ENCODE assay signal across 21 cellular contexts in the genomic region with DNA sequence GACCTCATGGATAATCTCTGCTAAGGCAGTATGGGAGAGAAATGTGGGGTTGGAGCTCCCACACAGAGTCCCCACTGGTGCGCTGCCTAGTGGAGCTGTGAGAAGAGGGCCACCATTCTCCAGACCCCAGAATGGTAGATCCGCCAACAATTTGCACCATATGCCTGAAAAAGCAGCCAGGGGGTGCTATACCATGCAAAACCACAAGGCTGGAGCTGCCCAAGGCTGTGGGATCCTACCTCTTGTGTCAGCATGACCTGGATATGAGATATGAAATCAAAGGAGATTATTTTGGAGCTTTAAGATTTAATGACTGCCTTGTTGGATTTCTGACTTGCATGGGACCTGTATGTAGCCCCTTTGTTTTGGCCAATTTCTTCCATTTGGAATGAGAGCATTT. TPM values are rescaled to one million over a fixed set of nuclear protein-coding genes. Genes with fewer than 3 reads are reported as not detected.
DNase-seq lines count a peak whose midpoint lies in the region; ATAC-seq and TF ChIP-seq lines count a peak whose summit lies in the region.
"Had no signal": no experiment of that assay in that cellular context is flagged by ENCODE, and none has a peak within 500 bp of the region (broad histone marks: within the 10 kb centered on the region; RNA-seq: fewer than 3 reads in every experiment).

No MANE protein-coding gene starts in this region.

- intact Hi-C loops in naive thymus-derived CD4-positive, alpha-beta T cell (cut with micrococcal nuclease), result no loop called here

- no peaks in the 10 kb centered on the region for H3K4me1 ChIP-seq in OCI-LY1 (ENCODE audit: insufficient read depth, low read length, severe bottlenecking)
- H3K4me1 ChIP-seq in naive thymus-derived CD4-positive, alpha-beta T cell (ENCODE audit: control insufficient read depth in 2 of 2, insufficient read depth in 2 of 2, low read length in 2 of 2), result no peaks in the 10 kb centered on the region
- H3K4me1 ChIP-seq: Peyer's patch had no signal

- H3F3A ChIP-seq in OCI-LY1 (ENCODE audit: insufficient read depth, low read length), result no peaks in the 10 kb centered on the region

- H3K9me3 ChIP-seq in OCI-LY1 (ENCODE audit: low read length), result peaks cover 10% of the 10 kb centered on the region
- peaks cover 0 to 19% (median 0%) of the 10 kb centered on the region in 3 experiments for H3K9me3 ChIP-seq in naive thymus-derived CD4-positive, alpha-beta T cell (ENCODE audit: control insufficient read depth in 2 of 3, low read length in 3 of 3)
- H3K9me3 ChIP-seq: MG63 had no signal

- H3K27ac ChIP-seq in C4-2B (no peak overlapping the region), OCI-LY1 (ENCODE audit: low read depth, low read length, poor library complexity, severe bottlenecking) (no peak overlapping the region)
- H3K27ac ChIP-seq in naive thymus-derived CD4-positive, alpha-beta T cell (ENCODE audit: low read depth, low read length), result no peak overlapping the region
- H3K27ac ChIP-seq: GM23248, Peyer's patch, SK-N-MC had no signal

- H3K27me3 ChIP-seq in OCI-LY1 (ENCODE audit: insufficient read depth, low read length), result no peaks in the 10 kb centered on the region
- H3K27me3 ChIP-seq in naive thymus-derived CD4-positive, alpha-beta T cell (ENCODE audit: control insufficient read depth in 2 of 2, insufficient read depth in 2 of 2, low read length in 2 of 2), result no peaks in the 10 kb centered on the region
- H3K27me3 ChIP-seq: MG63, Peyer's patch had no signal

- POLR2A ChIA-PET in naive thymus-derived CD4-positive, alpha-beta T cell (lab: Charles Lee), result no interaction called here

- no peaks in the 10 kb centered on the region for H4K20me1 ChIP-seq in OCI-LY1 (ENCODE audit: insufficient read depth, low read length)

- TF ChIP-seq CTCF in C4-2B (conservative IDR thresholded peaks at IDR 0.05) (peak; percentile 29; the same call in 1 of the 2 replicates), OCI-LY1 (IDR thresholded peaks at IDR 0.05; ENCODE audit: low read length) (peak; percentile 11; the same call in 1 of the 2 replicates), endothelial cell (IDR thresholded peaks at IDR 0.05; ENCODE audit: unreplicated experiment) (no peak)

- no peak overlapping the region for H3K9ac ChIP-seq in OCI-LY1 (ENCODE audit: low read length)
- H3K9ac ChIP-seq: GM23248 had no signal

- H3K4me2 ChIP-seq in OCI-LY1 (ENCODE audit: low read length), result no peak overlapping the region

- H3K36me3 Mint-ChIP-seq in endothelial cell (ENCODE audit: low read depth, unreplicated experiment), result peaks cover 5% of the 10 kb centered on the region
- H3K36me3 Mint-ChIP-seq in naive thymus-derived CD4-positive, alpha-beta T cell, result peaks cover 0 to 8% (median 4%) of the 10 kb centered on the region in 5 donors

- CTCF ChIA-PET in naive thymus-derived CD4-positive, alpha-beta T cell (lab: Charles Lee), result no interaction called here

- H2AFZ ChIP-seq in OCI-LY1 (ENCODE audit: low read length), result no peak overlapping the region
- H2AFZ ChIP-seq: GM23248 had no signal

- no peaks in the 10 kb centered on the region for H3K27me3 Mint-ChIP-seq in endothelial cell (ENCODE audit: unreplicated experiment)
- H3K27me3 Mint-ChIP-seq in naive thymus-derived CD4-positive, alpha-beta T cell, result peaks cover 4 to 36% (median 15%) of the 10 kb centered on the region in 5 donors

- H3K4me3 ChIP-seq in OCI-LY1 (ENCODE audit: low read depth, low read length, poor library complexity, severe bottlenecking), result no peak overlapping the region
- H3K4me3 ChIP-seq in naive thymus-derived CD4-positive, alpha-beta T cell (ENCODE audit: low read length), result no peak overlapping the region
- H3K4me3 ChIP-seq: GM23248, MG63, Peyer's patch, SK-N-MC had no signal

- no peaks in the 10 kb centered on the region; the same call in 1 of the 2 replicates for H3K9me2 ChIP-seq in OCI-LY1 (ENCODE audit: low read depth, low read length)

- H3K4me1 Mint-ChIP-seq in endothelial cell (ENCODE audit: unreplicated experiment), result no peaks in the 10 kb centered on the region
- H3K4me1 Mint-ChIP-seq in naive thymus-derived CD4-positive, alpha-beta T cell, result no peaks in the 10 kb centered on the region

- no peak for ATAC-seq in GM18909 (IDR thresholded peaks at IDR 0.05; ENCODE audit: poor library complexity, unreplicated experiment)
- ATAC-seq in naive thymus-derived CD4-positive, alpha-beta T cell, result no peak
- ATAC-seq: Right ventricle myocardium inferior had no signal

- H3K9me3 Mint-ChIP-seq in endothelial cell (ENCODE audit: unreplicated experiment), result no peaks in the 10 kb centered on the region
- H3K9me3 Mint-ChIP-seq in naive thymus-derived CD4-positive, alpha-beta T cell, result peaks cover 4 to 22% (median 12%) of the 10 kb centered on the region in 11 donors

- H3K79me2 ChIP-seq in OCI-LY1 (ENCODE audit: insufficient read depth, low read length), result no peaks in the 10 kb centered on the region

- H3K27ac Mint-ChIP-seq in endothelial cell (ENCODE audit: unreplicated experiment), result no peak overlapping the region
- H3K27ac Mint-ChIP-seq in naive thymus-derived CD4-positive, alpha-beta T cell, result no peak overlapping the region

- H3K36me3 ChIP-seq in OCI-LY1 (ENCODE audit: insufficient read depth, low read length), result no peaks in the 10 kb centered on the region
- no peaks in the 10 kb centered on the region for H3K36me3 ChIP-seq in naive thymus-derived CD4-positive, alpha-beta T cell (ENCODE audit: control insufficient read depth in 2 of 3, insufficient read depth in 3 of 3, low read length in 3 of 3)
- H3K36me3 ChIP-seq: MG63, Peyer's patch had no signal

- no peak for TF ChIP-seq POLR2A in erythroblast (IDR thresholded peaks at IDR 0.05; ENCODE audit: low read length)

- peak; percentile 21 for DNase-seq in DMS53 (lab: John Stamatoyannopoulos, UW)
- no peak for DNase-seq in DMS53 treated with DMSO at 0.1 percent for 48 hours (lab: John Stamatoyannopoulos, UW; ENCODE audit: unreplicated experiment)
- DNase-seq in erythroblast (lab: John Stamatoyannopoulos, UW), result peak; percentile 2 to 14
- DNase-seq in endothelial cell (ENCODE audit: low spot score), result no peak
- no peak for DNase-seq in naive thymus-derived CD4-positive, alpha-beta T cell
- DNase-seq: C1 segment of cervical spinal cord, COR-L47, GM23248, MG63, NCI-H1092, NCI-H146, NCI-H2081, NCI-H510A, NCI-H82, Peyer's patch had no signal

- H3K4me3 Mint-ChIP-seq in endothelial cell (ENCODE audit: unreplicated experiment), result no peak overlapping the region
- no peak overlapping the region for H3K4me3 Mint-ChIP-seq in naive thymus-derived CD4-positive, alpha-beta T cell

RNA-seq across cellular contexts. Expression of a gene that starts 27.0 kb away (rescaled TPM):
- total RNA-seq in endothelial cell (ENCODE audit: unreplicated experiment), result 0.10 TPM
- 100 to 1,000 TPM in 1 of 5 experiments, 10 to 100 TPM in 4; 16.9 to 160 (median 27.5) TPM for total RNA-seq in naive thymus-derived CD4-positive, alpha-beta T cell
- 10 to 100 TPM; 28.2 to 34.4 TPM for polyA plus RNA-seq in naive thymus-derived CD4-positive, alpha-beta T cell
- total RNA-seq: G401 had no signal

RNA-seq across cellular contexts. Expression of a gene that starts 51.0 kb away (rescaled TPM):
- not detected for total RNA-seq in endothelial cell (ENCODE audit: unreplicated experiment)
- under 1 TPM in 2 of 5 experiments, not detected in 3; 0.29 to 0.32 TPM for total RNA-seq in naive thymus-derived CD4-positive, alpha-beta T cell
- not detected for polyA plus RNA-seq in naive thymus-derived CD4-positive, alpha-beta T cell
- total RNA-seq: G401, GM23248, Right ventricle myocardium inferior had no signal
- polyA plus RNA-seq: GM23248 had no signal

RNA-seq across cellular contexts. Expression of a gene that starts 56.9 kb away (rescaled TPM):
- 20.6 TPM for total RNA-seq in endothelial cell (ENCODE audit: unreplicated experiment)
- 10 to 100 TPM; 19.8 to 44.2 (median 36.8) TPM for total RNA-seq in naive thymus-derived CD4-positive, alpha-beta T cell
- 10 to 100 TPM; 15.3 to 15.5 TPM for polyA plus RNA-seq in naive thymus-derived CD4-positive, alpha-beta T cell

RNA-seq across cellular contexts. Expression of a gene that starts 57.4 kb away (rescaled TPM):
- 0.56 TPM for total RNA-seq in endothelial cell (ENCODE audit: unreplicated experiment)
- total RNA-seq in naive thymus-derived CD4-positive, alpha-beta T cell, result 10 to 100 TPM; 20.9 to 61.6 (median 47.8) TPM
- polyA plus RNA-seq in naive thymus-derived CD4-positive, alpha-beta T cell, result 10 to 100 TPM; 25.3 to 27.4 TPM
- total RNA-seq: G401 had no signal

Comparison
In these comparisons a context has a peak if more than half of its experiments do, and no peak if none do; other contexts are left out.
1. DNase-seq: peak in DMS53 (single experiment) and erythroblast (2 of 2); none in DMS53 treated with DMSO at 0.1 percent for 48 hours (single experiment), endothelial cell (single experiment) and naive thymus-derived CD4-positive, alpha-beta T cell (0 of 9).
2. RNA of a gene that starts 27.0 kb away (total RNA-seq): 16.9 to 160 TPM in naive thymus-derived CD4-positive, alpha-beta T cell; 0.10 TPM in endothelial cell (single experiment); every median in the first group is over 10 times any median in the second.